Comparison of ENCODE assay signal across 14 cellular contexts in genomic region chr11:108558222-108558621, GRCh38. TPM values are rescaled to one million over a fixed set of nuclear protein-coding genes. Genes with fewer than 3 reads are reported as not detected.
DNase-seq lines count a peak whose midpoint lies in the region; ATAC-seq, FAIRE-seq and TF ChIP-seq lines count a peak whose summit lies in the region.
"Had no signal": no experiment of that assay in that cellular context is flagged by ENCODE, and none has a peak within 500 bp of the region (broad histone marks: within the 10 kb centered on the region; RNA-seq: fewer than 3 reads in every experiment).

No MANE protein-coding gene starts in this region.

- no peaks in the 10 kb centered on the region for H3K36me3 ChIP-seq in CD8-positive, alpha-beta memory T cell (ENCODE audit: insufficient read depth, low read length)
- H3K36me3 ChIP-seq: colonic mucosa had no signal

- H3K4me3 ChIP-seq in CD8-positive, alpha-beta memory T cell (ENCODE audit: low read length): no peak overlapping the region
- H3K4me3 ChIP-seq: A549, colonic mucosa had no signal

- H3K27ac ChIP-seq in CD8-positive, alpha-beta memory T cell (ENCODE audit: low read depth, low read length): no peak overlapping the region
- H3K27ac ChIP-seq: A549, colonic mucosa had no signal

- CTCF ChIA-PET in CD8-positive, alpha-beta memory T cell (lab: Charles Lee): interaction anchor here (1.0 kb wide), 1 partner anchor 35 kb away, joined by 3 read pairs; the partner anchor contains the start of gene EXPH5

- FAIRE-seq in GM12891 (lab: Jason Lieb, UNC): peak; percentile 78
- FAIRE-seq: A549 had no signal

- H3K27me3 Mint-ChIP-seq in CD8-positive, alpha-beta memory T cell: peaks cover 0 to 3% of the 10 kb centered on the region in 2 donors
- H3K27me3 Mint-ChIP-seq: activated naive CD8-positive, alpha-beta T cell treated with anti-CD3 and anti-CD28 coated beads, Interleukin-2, amount 10 ng/mL, durations not matched to agents 7 days and 5 days had no signal

- ATAC-seq in GM19351 (IDR thresholded peaks at IDR 0.05; ENCODE audit: unreplicated experiment) (peak; percentile 79), HG02678 (IDR thresholded peaks at IDR 0.05; ENCODE audit: unreplicated experiment) (peak; percentile 86), HG03460 (IDR thresholded peaks at IDR 0.05; ENCODE audit: unreplicated experiment) (peak; percentile 84)
- ATAC-seq: A549, right cardiac atrium had no signal

- DNase-seq in GM12891 (ENCODE audit: insufficient read length, low spot score): no peak
- no peak for DNase-seq in CD8-positive, alpha-beta memory T cell
- DNase-seq in NCI-H510A treated with DMSO at 0.1 percent for 48 hours (lab: John Stamatoyannopoulos, UW): no peak
- no peak for DNase-seq in cerebellar cortex (ENCODE audit: low spot score)
- DNase-seq in effector CD8-positive, alpha-beta T cell (lab: John Stamatoyannopoulos, UW): no peak
- DNase-seq: activated naive CD8-positive, alpha-beta T cell treated with anti-CD3 and anti-CD28 coated beads, Interleukin-2, amount 10 ng/mL, durations not matched to agents 7 days and 5 days; colonic mucosa; islet precursor cell; right cardiac atrium; T-helper 1 cell had no signal

- no peaks in the 10 kb centered on the region for H3K27me3 ChIP-seq in CD8-positive, alpha-beta memory T cell (ENCODE audit: insufficient read depth, low read length, poor library complexity, severe bottlenecking)
- H3K27me3 ChIP-seq: colonic mucosa had no signal

- no peaks in the 10 kb centered on the region for H3K9me3 Mint-ChIP-seq in CD8-positive, alpha-beta memory T cell
- H3K9me3 Mint-ChIP-seq: activated naive CD8-positive, alpha-beta T cell treated with anti-CD3 and anti-CD28 coated beads, Interleukin-2, amount 10 ng/mL, durations not matched to agents 7 days and 5 days had no signal

- no peak for TF ChIP-seq POLR2A in GM12891 (IDR thresholded peaks at IDR 0.05; ENCODE audit: low read depth, low read length)

- no peaks in the 10 kb centered on the region for H3K36me3 Mint-ChIP-seq in CD8-positive, alpha-beta memory T cell

- POLR2A ChIA-PET in CD8-positive, alpha-beta memory T cell (lab: Charles Lee): no interaction called here

- no peak overlapping the region for H3K27ac Mint-ChIP-seq in CD8-positive, alpha-beta memory T cell
- H3K27ac Mint-ChIP-seq: activated naive CD8-positive, alpha-beta T cell treated with anti-CD3 and anti-CD28 coated beads, Interleukin-2, amount 10 ng/mL, durations not matched to agents 7 days and 5 days had no signal

- H3K4me1 ChIP-seq in CD8-positive, alpha-beta memory T cell (ENCODE audit: insufficient read depth, low read length): peaks cover 16% of the 10 kb centered on the region
- H3K4me1 ChIP-seq: A549, colonic mucosa had no signal

- peaks cover 10 to 23% (median 18%) of the 10 kb centered on the region in 3 donors for H3K4me1 Mint-ChIP-seq in CD8-positive, alpha-beta memory T cell

- H3K4me3 Mint-ChIP-seq in CD8-positive, alpha-beta memory T cell: no peak overlapping the region
- H3K4me3 Mint-ChIP-seq: activated naive CD8-positive, alpha-beta T cell treated with anti-CD3 and anti-CD28 coated beads, Interleukin-2, amount 10 ng/mL, durations not matched to agents 7 days and 5 days had no signal

- H3K9me3 ChIP-seq in CD8-positive, alpha-beta memory T cell (ENCODE audit: low read length): no peaks in the 10 kb centered on the region
- H3K9me3 ChIP-seq: A549, colonic mucosa had no signal

TF ChIP-seq in GM12891, 5 proteins besides CTCF, POLR2A, EP300 and RAD21:
- TF ChIP-seq SPI1 (IDR thresholded peaks at IDR 0.05; ENCODE audit: low read depth, low read length) (peak; percentile 25; the same call in 1 of the 2 replicates), POU2F2 (IDR thresholded peaks at IDR 0.05; ENCODE audit: low read depth, low read length) (no peak), POLR2AphosphoS5 (IDR thresholded peaks at IDR 0.05; ENCODE audit: low read depth, low read length) (no peak)

RNA-seq across cellular contexts. Expression of gene EXPH5, which starts 35.3 kb away (rescaled TPM):
- 0.42 TPM for polyA plus RNA-seq in GM12891 (2012; ENCODE audit: low read depth, missing spikeins)
- under 1 TPM; 0.85 to 0.89 TPM for total RNA-seq in CD8-positive, alpha-beta memory T cell
- 0.60 TPM for polyA plus RNA-seq in CD8-positive, alpha-beta memory T cell
